In genomic region chr16:59236804-59237463, GRCh38 we compare ENCODE assay signal across 24 cellular contexts.
"Had no signal": no experiment of that assay in that cellular context is flagged by ENCODE, and none has a peak within 500 bp of the region (broad histone marks: within the 10 kb centered on the region; RNA-seq: fewer than 3 reads in every experiment).

No MANE protein-coding gene starts in this region.

- H3K9me3 Mint-ChIP-seq: type B pancreatic cell had no signal

- H3K9me3 ChIP-seq: gastrocnemius medialis, lower lobe of right lung, ovary, psoas muscle, stomach, tibial artery had no signal

- H3K4me1 Mint-ChIP-seq: stimulated activated effector memory CD8-positive, alpha-beta T cell treated with anti-CD3 and anti-CD28 coated beads, Interleukin-12 subunit alpha, Interleukin-12 subunit beta, amount 100 ng/mL, for 72 hours had no signal

- H3K27me3 ChIP-seq: gastrocnemius medialis, ovary, sigmoid colon, stomach, tibial artery had no signal

- DNase-seq: dorsolateral prefrontal cortex; effector CD4-positive, alpha-beta T cell; foreskin fibroblast; gastrocnemius medialis; head of caudate nucleus; left ventricle myocardium superior; lower lobe of right lung; naive thymus-derived CD8-positive, alpha-beta T cell; nephron progenitor cell; occipital lobe; ovary; posterior cingulate gyrus; psoas muscle; right cardiac atrium; sigmoid colon; stimulated activated CD4-positive, alpha-beta T cell treated with anti-CD3 and anti-CD28 coated beads, Interleukin-2, amount 100 ng/mL, for 24 hours; stimulated activated CD4-positive, alpha-beta T cell treated with anti-CD3 and anti-CD28 coated beads, Interleukin-4, amount 100 ng/mL, for 24 hours; stimulated activated naive CD4-positive, alpha-beta T cell treated with Interleukin-2 at 50 U/mL for 16 hours; stomach; tibial artery had no signal

- H3K4me1 ChIP-seq: gastrocnemius medialis, lower lobe of right lung, psoas muscle, sigmoid colon, stomach, tibial artery had no signal

- H3K27me3 Mint-ChIP-seq: type B pancreatic cell had no signal

- H3K4me3 Mint-ChIP-seq: naive thymus-derived CD8-positive, alpha-beta T cell; nephron progenitor cell; stimulated activated effector memory CD8-positive, alpha-beta T cell treated with anti-CD3 and anti-CD28 coated beads, Interleukin-12 subunit alpha, Interleukin-12 subunit beta, amount 100 ng/mL, for 72 hours; type B pancreatic cell had no signal

- ATAC-seq: esophagus mucosa; gastrocnemius medialis; left ventricle myocardium superior; lower lobe of right lung; naive thymus-derived CD8-positive, alpha-beta T cell; psoas muscle; right cardiac atrium; stimulated activated effector memory CD8-positive, alpha-beta T cell treated with anti-CD3 and anti-CD28 coated beads, Interleukin-12 subunit alpha, Interleukin-12 subunit beta, amount 100 ng/mL, for 72 hours had no signal

- H3K27ac Mint-ChIP-seq: naive thymus-derived CD8-positive, alpha-beta T cell; stimulated activated effector memory CD8-positive, alpha-beta T cell treated with anti-CD3 and anti-CD28 coated beads, Interleukin-12 subunit alpha, Interleukin-12 subunit beta, amount 100 ng/mL, for 72 hours; type B pancreatic cell had no signal

- H3K4me3 ChIP-seq: dorsolateral prefrontal cortex, gastrocnemius medialis, lower lobe of right lung, ovary, psoas muscle, sigmoid colon, stomach, tibial artery had no signal

- H3K36me3 ChIP-seq: gastrocnemius medialis, lower lobe of right lung, ovary, sigmoid colon, stomach, tibial artery had no signal

- H3K27ac ChIP-seq: dorsolateral prefrontal cortex, epithelial cell of prostate, gastrocnemius medialis, lower lobe of right lung, ovary, psoas muscle, sigmoid colon, stomach, tibial artery had no signal

- H3K36me3 Mint-ChIP-seq: stimulated activated effector memory CD8-positive, alpha-beta T cell treated with anti-CD3 and anti-CD28 coated beads, Interleukin-12 subunit alpha, Interleukin-12 subunit beta, amount 100 ng/mL, for 72 hours; type B pancreatic cell had no signal
